Comparison of ENCODE assay signal across 14 cellular contexts in genomic region chr19:41904118-41904870, GRCh38. TPM values are rescaled to one million over a fixed set of nuclear protein-coding genes. Genes with fewer than 3 reads are reported as not detected.
DNase-seq lines count a peak whose midpoint lies in the region; ATAC-seq and TF ChIP-seq lines count a peak whose summit lies in the region.
"Had no signal": no experiment of that assay in that cellular context is flagged by ENCODE, and none has a peak within 500 bp of the region (broad histone marks: within the 10 kb centered on the region; RNA-seq: fewer than 3 reads in every experiment).

No MANE protein-coding gene starts in this region.

- H3K9ac ChIP-seq in SK-N-SH = no peak overlapping the region

- peak overlapping the region; percentile 69 for H3K4me2 ChIP-seq in hepatocyte
- H3K4me2 ChIP-seq in SK-N-SH = no peak overlapping the region

- ATAC-seq in activated naive CD8-positive, alpha-beta T cell treated with anti-CD3 and anti-CD28 coated beads, Interleukin-2, amount 50 U/mL, for 24 hours = no peak
- peak; percentile 66 to 91 for ATAC-seq in upper lobe of left lung (ENCODE audit: low FRiP score in 2 of 2)
- no peak for ATAC-seq in activated CD8-positive, alpha-beta memory T cell treated with anti-CD3 and anti-CD28 coated beads, Interleukin-2, amount 10 ng/mL, durations not matched to agents 7 days and 5 days
- ATAC-seq: left ventricle myocardium superior had no signal

- H3K27me3 Mint-ChIP-seq in activated naive CD8-positive, alpha-beta T cell = no peaks in the 10 kb centered on the region
- H3K27me3 Mint-ChIP-seq in activated naive CD8-positive, alpha-beta T cell treated with anti-CD3 and anti-CD28 coated beads, Interleukin-2, amount 50 U/mL, for 24 hours = no peaks in the 10 kb centered on the region
- no peaks in the 10 kb centered on the region for H3K27me3 Mint-ChIP-seq in activated CD8-positive, alpha-beta memory T cell treated with anti-CD3 and anti-CD28 coated beads, Interleukin-2, amount 10 ng/mL, durations not matched to agents 7 days and 5 days

- H3K9me2 ChIP-seq in hepatocyte (replicated peaks; ENCODE audit: insufficient read depth) (no peaks in the 10 kb centered on the region), SK-N-SH (no peaks in the 10 kb centered on the region)

- no peaks in the 10 kb centered on the region for H3K9me3 Mint-ChIP-seq in activated naive CD8-positive, alpha-beta T cell (ENCODE audit: low read depth)
- no peaks in the 10 kb centered on the region for H3K9me3 Mint-ChIP-seq in activated naive CD8-positive, alpha-beta T cell treated with anti-CD3 and anti-CD28 coated beads, Interleukin-2, amount 50 U/mL, for 24 hours
- no peaks in the 10 kb centered on the region for H3K9me3 Mint-ChIP-seq in activated CD8-positive, alpha-beta memory T cell treated with anti-CD3 and anti-CD28 coated beads, Interleukin-2, amount 10 ng/mL, durations not matched to agents 7 days and 5 days (ENCODE audit: low read depth)

- H3K4me3 Mint-ChIP-seq in activated naive CD8-positive, alpha-beta T cell = no peak overlapping the region
- no peak overlapping the region for H3K4me3 Mint-ChIP-seq in activated naive CD8-positive, alpha-beta T cell treated with anti-CD3 and anti-CD28 coated beads, Interleukin-2, amount 50 U/mL, for 24 hours
- no peak overlapping the region for H3K4me3 Mint-ChIP-seq in activated CD8-positive, alpha-beta memory T cell treated with anti-CD3 and anti-CD28 coated beads, Interleukin-2, amount 10 ng/mL, durations not matched to agents 7 days and 5 days

- TF ChIP-seq EP300 in upper lobe of left lung (IDR thresholded peaks at IDR 0.05) = peak in 1 of 4 donors; percentile 17
- no peak for TF ChIP-seq EP300 in SK-N-SH (IDR thresholded peaks at IDR 0.05; ENCODE audit: borderline replicate concordance in 1 of 2, low read depth in 1 of 2, low read length in 1 of 2)

- TF ChIP-seq CTCF in hepatocyte (IDR thresholded peaks at IDR 0.05; ENCODE audit: poor library complexity) = no peak
- TF ChIP-seq CTCF in upper lobe of left lung (IDR thresholded peaks at IDR 0.05) = peak in 2 of 6 experiments; percentile 8 to 23
- no peak for TF ChIP-seq CTCF in SK-N-SH (IDR thresholded peaks at IDR 0.05)
- no peak for TF ChIP-seq CTCF in adrenal gland (IDR thresholded peaks at IDR 0.05)

- H3K27me3 ChIP-seq in hepatocyte = no peaks in the 10 kb centered on the region
- no peaks in the 10 kb centered on the region for H3K27me3 ChIP-seq in upper lobe of left lung
- no peaks in the 10 kb centered on the region for H3K27me3 ChIP-seq in SK-N-SH (ENCODE audit: insufficient read depth)
- H3K27me3 ChIP-seq in adrenal gland = no peaks in the 10 kb centered on the region
- H3K27me3 ChIP-seq: brain microvascular endothelial cell, right atrium auricular region had no signal

- no peaks in the 10 kb centered on the region for H4K20me1 ChIP-seq in hepatocyte (ENCODE audit: insufficient read depth, poor library complexity, severe bottlenecking)
- 0 out of 2 replicates have a peak, but pooled peaks cover 5% of the 10 kb centered on the region for H4K20me1 ChIP-seq in SK-N-SH (ENCODE audit: insufficient read depth)

- no peaks in the 10 kb centered on the region for H3K36me3 ChIP-seq in hepatocyte (replicated peaks; ENCODE audit: insufficient read depth, low read depth)
- peaks cover 65 to 90% (median 80%) of the 10 kb centered on the region in 4 donors for H3K36me3 ChIP-seq in upper lobe of left lung
- peaks cover 20 to 53% of the 10 kb centered on the region in 2 experiments for H3K36me3 ChIP-seq in SK-N-SH (replicated peaks in 1 of 2; ENCODE audit: control insufficient read depth in 1 of 2, insufficient read depth in 2 of 2, low read length in 1 of 2)
- H3K36me3 ChIP-seq in adrenal gland (replicated peaks in 1 of 2) = peaks cover 0 to 75% of the 10 kb centered on the region in 2 donors

- peaks cover 3% of the 10 kb centered on the region for H3F3A ChIP-seq in SK-N-SH (replicated peaks; ENCODE audit: insufficient read depth)

- 70% methylated on average over 25 of the region's 30 CpGs for WGBS in hepatocyte (ENCODE audit: low lambda C conversion rate, missing lambda C conversion rate)
- 52 to 72% methylated on average over 6 to 25 of the region's 30 CpGs for WGBS in upper lobe of left lung, 2 donors
- WGBS in SK-N-SH (ENCODE audit: low lambda C conversion rate) = 85% methylated on average over 30 of the region's 30 CpGs
- 90 to 95% (median 92%) methylated on average over 25 to 30 of the region's 30 CpGs for WGBS in adrenal gland, 4 donors

- CTCF ChIA-PET in SK-N-SH (lab: Yijun Ruan, JAX) = interaction anchor here (0.5 to 1.3 kb wide), 4 partner anchors 8 to 31 kb away, joined by 3 to 5 read pairs (median 3); no protein-coding TSS in a partner anchor
- CTCF ChIA-PET in activated CD8-positive, alpha-beta memory T cell treated with anti-CD3 and anti-CD28 coated beads, Interleukin-2, amount 10 ng/mL, durations not matched to agents 7 days and 5 days (lab: Charles Lee) = interaction anchor here (2.6 kb wide), 1 partner anchor 31 kb away, joined by 8 read pairs; no protein-coding TSS in a partner anchor

- TF ChIP-seq RAD21 in SK-N-SH (IDR thresholded peaks at IDR 0.05; ENCODE audit: low read length) = no peak

- H3K79me2 ChIP-seq in hepatocyte = no peaks in the 10 kb centered on the region
- H3K79me2 ChIP-seq in SK-N-SH (ENCODE audit: insufficient read depth) = no peaks in the 10 kb centered on the region

- DNase-seq in activated naive CD8-positive, alpha-beta T cell treated with anti-CD3 and anti-CD28 coated beads, Interleukin-2, amount 50 U/mL, for 24 hours = no peak
- DNase-seq in NCI-H774 (lab: John Stamatoyannopoulos, UW) = peak; percentile 81
- peak; percentile 88 for DNase-seq in hepatocyte (ENCODE audit: low spot score)
- peak; percentile 86 to 94 for DNase-seq in upper lobe of left lung
- DNase-seq in SK-N-SH = no peak
- no peak for DNase-seq in activated CD8-positive, alpha-beta memory T cell treated with anti-CD3 and anti-CD28 coated beads, Interleukin-2, amount 10 ng/mL, durations not matched to agents 7 days and 5 days
- no peak for DNase-seq in adrenal gland
- DNase-seq: activated CD4-positive, alpha-beta T cell treated with anti-CD3 and anti-CD28 coated beads, Interleukin-2, amount 50 U/mL, for 4 hours; brain microvascular endothelial cell; left ventricle myocardium superior had no signal

- peak overlapping the region; percentile 54 for H3K27ac Mint-ChIP-seq in activated naive CD8-positive, alpha-beta T cell
- H3K27ac Mint-ChIP-seq in activated naive CD8-positive, alpha-beta T cell treated with anti-CD3 and anti-CD28 coated beads, Interleukin-2, amount 50 U/mL, for 24 hours = no peak overlapping the region
- H3K27ac Mint-ChIP-seq in activated CD8-positive, alpha-beta memory T cell treated with anti-CD3 and anti-CD28 coated beads, Interleukin-2, amount 10 ng/mL, durations not matched to agents 7 days and 5 days = no peak overlapping the region

- peaks cover 7% of the 10 kb centered on the region for H3K36me3 Mint-ChIP-seq in activated naive CD8-positive, alpha-beta T cell
- peaks cover 53% of the 10 kb centered on the region for H3K36me3 Mint-ChIP-seq in activated naive CD8-positive, alpha-beta T cell treated with anti-CD3 and anti-CD28 coated beads, Interleukin-2, amount 50 U/mL, for 24 hours (ENCODE audit: low read depth)
- peaks cover 56% of the 10 kb centered on the region for H3K36me3 Mint-ChIP-seq in activated CD8-positive, alpha-beta memory T cell treated with anti-CD3 and anti-CD28 coated beads, Interleukin-2, amount 10 ng/mL, durations not matched to agents 7 days and 5 days

- H3K4me1 ChIP-seq in hepatocyte (ENCODE audit: insufficient read depth) = peaks cover 15% of the 10 kb centered on the region
- peaks cover 0 to 31% (median 28%) of the 10 kb centered on the region in 4 donors for H3K4me1 ChIP-seq in upper lobe of left lung
- H3K4me1 ChIP-seq in SK-N-SH (ENCODE audit: control insufficient read depth in 1 of 2, insufficient read depth in 2 of 2, low read depth in 1 of 2, low read length in 1 of 2) = peaks cover 0 to 13% of the 10 kb centered on the region in 2 experiments; a peak in 1 of 4 replicates
- H3K4me1 ChIP-seq in adrenal gland (replicated peaks in 1 of 2) = no peaks in the 10 kb centered on the region
- H3K4me1 ChIP-seq: right atrium auricular region had no signal

- no peak overlapping the region for H2AFZ ChIP-seq in hepatocyte
- H2AFZ ChIP-seq in SK-N-SH (ENCODE audit: low read depth) = no peak overlapping the region

- POLR2A ChIA-PET in SK-N-SH (lab: Yijun Ruan, JAX) = no interaction called here

- TF ChIP-seq POLR2A in upper lobe of left lung (IDR thresholded peaks at IDR 0.05) (peak in 2 of 4 donors; percentile 21 to 69), adrenal gland (IDR thresholded peaks at IDR 0.05) (no peak)

- intact Hi-C loops in adrenal gland (cut with DNase I) = no loop called here

- H3K9me3 ChIP-seq in hepatocyte (ENCODE audit: low read depth) = no peaks in the 10 kb centered on the region
- no peaks in the 10 kb centered on the region for H3K9me3 ChIP-seq in upper lobe of left lung
- no peaks in the 10 kb centered on the region for H3K9me3 ChIP-seq in SK-N-SH
- H3K9me3 ChIP-seq in adrenal gland (replicated peaks in 1 of 3) = no peaks in the 10 kb centered on the region
- H3K9me3 ChIP-seq: right atrium auricular region had no signal

- peak overlapping the region; percentile 85 for H3K27ac ChIP-seq in hepatocyte
- peak overlapping the region in 3 of 4 donors; percentile 48 to 85 (median 50) for H3K27ac ChIP-seq in upper lobe of left lung
- H3K27ac ChIP-seq in SK-N-SH (ENCODE audit: low read depth in 2 of 2, low read length in 1 of 2) = no peak overlapping the region
- H3K27ac ChIP-seq in adrenal gland = no peak overlapping the region
- H3K27ac ChIP-seq: brain microvascular endothelial cell, right atrium auricular region, SK-N-MC had no signal

- peaks cover 46% of the 10 kb centered on the region for H3K4me1 Mint-ChIP-seq in activated naive CD8-positive, alpha-beta T cell (ENCODE audit: low read depth)
- H3K4me1 Mint-ChIP-seq in activated naive CD8-positive, alpha-beta T cell treated with anti-CD3 and anti-CD28 coated beads, Interleukin-2, amount 50 U/mL, for 24 hours = peaks cover 23% of the 10 kb centered on the region
- H3K4me1 Mint-ChIP-seq in activated CD8-positive, alpha-beta memory T cell treated with anti-CD3 and anti-CD28 coated beads, Interleukin-2, amount 10 ng/mL, durations not matched to agents 7 days and 5 days = peaks cover 12% of the 10 kb centered on the region

- no peak overlapping the region for H3K4me3 ChIP-seq in hepatocyte
- peak overlapping the region in 2 of 4 donors; percentile 13 to 34 for H3K4me3 ChIP-seq in upper lobe of left lung
- no peak overlapping the region for H3K4me3 ChIP-seq in SK-N-SH (ENCODE audit: low read depth in 2 of 2, low read length in 1 of 2)
- H3K4me3 ChIP-seq in adrenal gland = no peak overlapping the region
- H3K4me3 ChIP-seq: right atrium auricular region, SK-N-MC had no signal

RNA-seq across cellular contexts. Expression of gene ARHGEF1, which starts 21.3 kb away (rescaled TPM):
- total RNA-seq in hepatocyte (22.1 and 29.7 TPM in 2 replicates), upper lobe of left lung (100 to 1,000 TPM; 115 to 731 (median 233) TPM), adrenal gland (10 to 100 TPM; 27.9 to 86.9 (median 54.1) TPM)
- polyA plus RNA-seq in hepatocyte (67.8 and 71.7 TPM in 2 replicates), SK-N-SH (2012; rRNA removed) (67.3 and 102 TPM in 2 replicates), adrenal gland (100 to 1,000 TPM in 2 of 3 donors, 1 to 10 TPM in 1; 7.3 to 443 (median 196) TPM)
- 35.5 and 50.9 TPM in 2 replicates for polyA plus RNA-seq in SK-N-SH (2012; cell fraction: cytosol; rRNA removed)
- polyA plus RNA-seq in SK-N-SH (2012; cell fraction: nucleus; rRNA removed) = 244 and 278 TPM in 2 replicates
- total RNA-seq in activated CD8-positive, alpha-beta memory T cell treated with anti-CD3 and anti-CD28 coated beads, Interleukin-2, amount 10 ng/mL, durations not matched to agents 7 days and 5 days = 100 to 1,000 TPM; 545 to 682 TPM

RNA-seq across cellular contexts. Expression of gene ERFL, which starts 24.0 kb away (rescaled TPM):
- total RNA-seq in hepatocyte (0.53 TPM in 1 of 2 replicates, not detected in the other), upper lobe of left lung (1 to 10 TPM in 2 of 6 donors, under 1 TPM in 3, not detected in 1; 0.20 to 6.3 (median 0.49) TPM), adrenal gland (not detected)
- polyA plus RNA-seq in hepatocyte (not detected in 2 replicates), SK-N-SH (2012; rRNA removed) (0.03 and 0.07 TPM in 2 replicates), adrenal gland (under 1 TPM in 1 of 3 donors, not detected in 2; 0.10 TPM)
- 0.08 TPM in 1 of 2 replicates, not detected in the other for polyA plus RNA-seq in SK-N-SH (2012; cell fraction: cytosol; rRNA removed)
- 0.40 and 0.41 TPM in 2 replicates for polyA plus RNA-seq in SK-N-SH (2012; cell fraction: nucleus; rRNA removed)
- 1 to 10 TPM; 1.5 to 1.9 TPM for total RNA-seq in activated CD8-positive, alpha-beta memory T cell treated with anti-CD3 and anti-CD28 coated beads, Interleukin-2, amount 10 ng/mL, durations not matched to agents 7 days and 5 days
- total RNA-seq: left ventricle myocardium superior, right atrium auricular region, urinary bladder had no signal

RNA-seq across cellular contexts. Expression of gene CD79A, which starts 27.2 kb away (rescaled TPM):
- 0.37 TPM in 1 of 2 replicates, not detected in the other for total RNA-seq in hepatocyte
- polyA plus RNA-seq in hepatocyte = 0.27 TPM in 1 of 2 replicates, not detected in the other
- total RNA-seq in upper lobe of left lung = 1 to 10 TPM in 4 of 6 donors, under 1 TPM in 1, not detected in 1; 0.76 to 4.7 (median 4.1) TPM
- 0.20 and 0.31 TPM in 2 replicates for polyA plus RNA-seq in SK-N-SH (2012; rRNA removed)
- polyA plus RNA-seq in SK-N-SH (2012; cell fraction: cytosol; rRNA removed) = 0.08 and 0.12 TPM in 2 replicates
- polyA plus RNA-seq in SK-N-SH (2012; cell fraction: nucleus; rRNA removed) = 0.23 and 0.28 TPM in 2 replicates
- total RNA-seq in activated CD8-positive, alpha-beta memory T cell treated with anti-CD3 and anti-CD28 coated beads, Interleukin-2, amount 10 ng/mL, durations not matched to agents 7 days and 5 days = 1 to 10 TPM; 4.0 to 4.1 TPM
- total RNA-seq in adrenal gland = 1 to 10 TPM in 1 of 8 donors, under 1 TPM in 4, not detected in 3; 0.36 to 1.0 (median 0.50) TPM
- polyA plus RNA-seq in adrenal gland = 1 to 10 TPM in 2 of 3 donors, under 1 TPM in 1; 0.37 to 6.2 (median 1.3) TPM
- total RNA-seq: left ventricle myocardium superior had no signal

RNA-seq across cellular contexts. Expression of gene RPS19, which starts 44.2 kb away (rescaled TPM):
- total RNA-seq in hepatocyte = 740 and 840 TPM in 2 replicates
- 1,425 and 1,529 TPM in 2 replicates for polyA plus RNA-seq in hepatocyte
- total RNA-seq in upper lobe of left lung = 1,000 to 10,000 TPM in 5 of 6 donors, 100 to 1,000 TPM in 1; 677 to 2,013 (median 1,382) TPM
- polyA plus RNA-seq in SK-N-SH (2012; rRNA removed) = 2,819 and 3,310 TPM in 2 replicates
- polyA plus RNA-seq in SK-N-SH (2012; cell fraction: cytosol; rRNA removed) = 1,050 and 3,295 TPM in 2 replicates
- polyA plus RNA-seq in SK-N-SH (2012; cell fraction: nucleus; rRNA removed) = 465 and 1,192 TPM in 2 replicates
- 1,000 to 10,000 TPM; 3,135 to 3,310 TPM for total RNA-seq in activated CD8-positive, alpha-beta memory T cell treated with anti-CD3 and anti-CD28 coated beads, Interleukin-2, amount 10 ng/mL, durations not matched to agents 7 days and 5 days
- total RNA-seq in adrenal gland = 1,000 to 10,000 TPM in 5 of 8 donors, 100 to 1,000 TPM in 3; 418 to 1,831 (median 1,225) TPM
- 1,000 to 10,000 TPM in 2 of 3 donors, 100 to 1,000 TPM in 1; 534 to 3,405 (median 2,394) TPM for polyA plus RNA-seq in adrenal gland

RNA-seq across cellular contexts. Expression of gene RABAC1, which starts 54.8 kb away (rescaled TPM):
- total RNA-seq in hepatocyte (203 and 214 TPM in 2 replicates), upper lobe of left lung (100 to 1,000 TPM in 5 of 6 donors, 10 to 100 TPM in 1; 59.7 to 222 (median 163) TPM), adrenal gland (100 to 1,000 TPM; 136 to 397 (median 183) TPM)
- polyA plus RNA-seq in hepatocyte (395 and 469 TPM in 2 replicates), SK-N-SH (2012; rRNA removed) (252 and 287 TPM in 2 replicates), adrenal gland (100 to 1,000 TPM in 2 of 3 donors, 10 to 100 TPM in 1; 17.9 to 303 (median 174) TPM)
- polyA plus RNA-seq in SK-N-SH (2012; cell fraction: cytosol; rRNA removed) = 141 and 200 TPM in 2 replicates
- polyA plus RNA-seq in SK-N-SH (2012; cell fraction: nucleus; rRNA removed) = 193 and 241 TPM in 2 replicates
- 10 to 100 TPM; 81.3 to 93.9 TPM for total RNA-seq in activated CD8-positive, alpha-beta memory T cell treated with anti-CD3 and anti-CD28 coated beads, Interleukin-2, amount 10 ng/mL, durations not matched to agents 7 days and 5 days

Comparison
In these comparisons a context has a peak if more than half of its experiments do, and no peak if none do; other contexts are left out.
1. ATAC-seq: peak in upper lobe of left lung (2 of 2); none in activated naive CD8-positive, alpha-beta T cell treated with anti-CD3 and anti-CD28 coated beads, Interleukin-2, amount 50 U/mL, for 24 hours (single experiment) and activated CD8-positive, alpha-beta memory T cell treated with anti-CD3 and anti-CD28 coated beads, Interleukin-2, amount 10 ng/mL, durations not matched to agents 7 days and 5 days (single experiment).
2. DNase-seq: peak in NCI-H774 (single experiment), hepatocyte (single experiment) and upper lobe of left lung (2 of 2); none in activated naive CD8-positive, alpha-beta T cell treated with anti-CD3 and anti-CD28 coated beads, Interleukin-2, amount 50 U/mL, for 24 hours (single experiment), SK-N-SH (single experiment), activated CD8-positive, alpha-beta memory T cell treated with anti-CD3 and anti-CD28 coated beads, Interleukin-2, amount 10 ng/mL, durations not matched to agents 7 days and 5 days (single experiment) and adrenal gland (0 of 7).
3. H3K27ac ChIP-seq: peak in hepatocyte (single experiment) and upper lobe of left lung (3 of 4); none in SK-N-SH (0 of 2) and adrenal gland (0 of 5).